In genomic region chr2:127093648-127094210, GRCh38 we compare ENCODE assay signal across 14 cellular contexts. TPM values are rescaled to one million over a fixed set of nuclear protein-coding genes. Genes with fewer than 3 reads are reported as not detected.
DNase-seq lines count a peak whose midpoint lies in the region; ATAC-seq, FAIRE-seq and TF ChIP-seq lines count a peak whose summit lies in the region.
"Had no signal": no experiment of that assay in that cellular context is flagged by ENCODE, and none has a peak within 500 bp of the region (broad histone marks: within the 10 kb centered on the region; RNA-seq: fewer than 3 reads in every experiment).

No MANE protein-coding gene starts in this region.

- TF ChIP-seq CTCF in chondrocyte (IDR thresholded peaks at IDR 0.05) (no peak), nephron (IDR thresholded peaks at IDR 0.05; ENCODE audit: unreplicated experiment in 3 of 3) (no peak), sigmoid colon (IDR thresholded peaks at IDR 0.05) (no peak), HepG2 (CRISPR knock-in tag; IDR thresholded peaks at IDR 0.05) (no peak)

- H3K9me3 Mint-ChIP-seq in chondrocyte (ENCODE audit: low read depth) (no peaks in the 10 kb centered on the region), nephron (no peaks in the 10 kb centered on the region)
- H3K9me3 Mint-ChIP-seq: activated naive CD4-positive, alpha-beta T cell treated with anti-CD3 and anti-CD28 coated beads for 36 hours; HFFc6 had no signal

- no TSS peak for BruUV-seq in HepG2 (replicated peaks; lab: Mats Ljungman, UMichigan)

- peak overlapping the region; percentile 8 for H3K27ac Mint-ChIP-seq in chondrocyte (ENCODE audit: unreplicated experiment)
- H3K27ac Mint-ChIP-seq in nephron = peak overlapping the region; percentile 85 to 97 (median 97)
- H3K27ac Mint-ChIP-seq: activated naive CD4-positive, alpha-beta T cell treated with anti-CD3 and anti-CD28 coated beads for 36 hours; HFFc6 had no signal

- no peaks in the 10 kb centered on the region for H3K9me3 ChIP-seq in BLaER1 treated with 17β-estradiol and CSF1 and Interleukin-3, amounts not matched to agents 10 nM and 100 nM (replicated peaks in 1 of 11)
- H3K9me3 ChIP-seq in sigmoid colon = no peaks in the 10 kb centered on the region
- no peaks in the 10 kb centered on the region for H3K9me3 ChIP-seq in HepG2 (ENCODE audit: low read length)

- TF ChIP-seq POLR2A in sigmoid colon (IDR thresholded peaks at IDR 0.05) = no peak
- TF ChIP-seq POLR2A in HepG2 (IDR thresholded peaks at IDR 0.05; ENCODE audit: insufficient read depth in 1 of 2, low read depth in 2 of 2, low read length in 2 of 2) = no peak

- DNase-seq in chondrocyte (ENCODE audit: low spot score) (no peak), sigmoid colon (no peak), hippocampal formation (lab: John Stamatoyannopoulos, UW) (no peak), HepG2 (ENCODE audit: low spot score) (no peak)
- DNase-seq: activated CD4-positive, alpha-beta T cell treated with anti-CD3 and anti-CD28 coated beads, Interleukin-2, amount 50 U/mL, for 48 hours; activated naive CD4-positive, alpha-beta T cell treated with anti-CD3 and anti-CD28 coated beads for 36 hours; foreskin melanocyte; HFFc6; Karpas-422; NCI-H2107 had no signal

- peak overlapping the region; percentile 86 to 99 (median 98) for H3K4me2 ChIP-seq in BLaER1 treated with 17β-estradiol and CSF1 and Interleukin-3, amounts not matched to agents 10 nM and 100 nM
- no peak overlapping the region for H3K4me2 ChIP-seq in HepG2 (ENCODE audit: low read depth, low read length)

- peak overlapping the region in 10 of 11 experiments; percentile 9 to 91 (median 70); a peak in 17 of 22 replicates for H3K9ac ChIP-seq in BLaER1 treated with 17β-estradiol and CSF1 and Interleukin-3, amounts not matched to agents 10 nM and 100 nM
- no peak overlapping the region for H3K9ac ChIP-seq in HepG2 (ENCODE audit: insufficient read depth, low read depth, low read length)

- H3K27me3 ChIP-seq in BLaER1 treated with 17β-estradiol and CSF1 and Interleukin-3, amounts not matched to agents 10 nM and 100 nM = no peaks in the 10 kb centered on the region
- no peaks in the 10 kb centered on the region for H3K27me3 ChIP-seq in sigmoid colon
- peaks cover 3 to 13% of the 10 kb centered on the region in 2 experiments; a peak in 2 of 5 replicates for H3K27me3 ChIP-seq in HepG2 (ENCODE audit: control insufficient read depth in 1 of 2, insufficient read depth in 2 of 2, low read length in 2 of 2)

- no peaks in the 10 kb centered on the region for H3K79me2 ChIP-seq in HepG2 (ENCODE audit: insufficient read depth, low read length)

- CTCF ChIA-PET in HepG2 (lab: Yijun Ruan, JAX; ENCODE audit: low intra/inter-chr PET ratio, low total read pairs) = no interaction called here

- H3K27me3 Mint-ChIP-seq in chondrocyte (ENCODE audit: low read depth) = no peaks in the 10 kb centered on the region
- no peaks in the 10 kb centered on the region for H3K27me3 Mint-ChIP-seq in nephron (ENCODE audit: low read depth)

- H3K36me3 Mint-ChIP-seq in chondrocyte (ENCODE audit: low read depth) (no peaks in the 10 kb centered on the region), nephron (ENCODE audit: low read depth) (no peaks in the 10 kb centered on the region)

- peak; percentile 37 for ATAC-seq in HG02938 (IDR thresholded peaks at IDR 0.05; ENCODE audit: unreplicated experiment)
- no peak for ATAC-seq in GM21528 (IDR thresholded peaks at IDR 0.05; ENCODE audit: low FRiP score, unreplicated experiment)
- ATAC-seq in HepG2 = no peak

- no peak overlapping the region for H2AFZ ChIP-seq in HepG2 (ENCODE audit: low read length)

- whole genome bisulfite sequencing in sigmoid colon, 2 donors = 68 to 89% methylated on average over 15 of the region's 15 CpGs
- 67% methylated on average over 15 of the region's 15 CpGs for WGBS in HepG2 (ENCODE audit: low lambda C conversion rate)

- FAIRE-seq in HepG2 (lab: Jason Lieb, UNC) = no peak

- H3K27ac ChIP-seq in BLaER1 treated with 17β-estradiol and CSF1 and Interleukin-3, amounts not matched to agents 10 nM and 100 nM = peak overlapping the region in 9 of 11 experiments; percentile 46 to 98 (median 80); a peak in 19 of 22 replicates
- H3K27ac ChIP-seq in sigmoid colon = no peak overlapping the region
- H3K27ac ChIP-seq in HepG2 (ENCODE audit: extremely low read length, insufficient read depth, low read length) = no peak overlapping the region

- POLR2A ChIA-PET in HepG2 (lab: Yijun Ruan, JAX) = no interaction called here

- H3K4me3 Mint-ChIP-seq in chondrocyte (ENCODE audit: unreplicated experiment) = no peak overlapping the region
- H3K4me3 Mint-ChIP-seq in nephron = peak overlapping the region in 2 of 3 experiments; percentile 26 to 38
- H3K4me3 Mint-ChIP-seq: activated naive CD4-positive, alpha-beta T cell treated with anti-CD3 and anti-CD28 coated beads for 36 hours; HFFc6 had no signal

- H3K4me1 ChIP-seq in BLaER1 treated with 17β-estradiol and CSF1 and Interleukin-3, amounts not matched to agents 10 nM and 100 nM = peaks cover 86 to 100% (median 100%) of the 10 kb centered on the region in 10 experiments
- peaks cover 0 to 44% (median 41%) of the 10 kb centered on the region in 4 donors for H3K4me1 ChIP-seq in sigmoid colon
- H3K4me1 ChIP-seq in HepG2 (ENCODE audit: insufficient read depth, low read length) = no peaks in the 10 kb centered on the region

- H3K4me1 Mint-ChIP-seq in chondrocyte (ENCODE audit: low read depth) (peaks cover 63% of the 10 kb centered on the region), nephron (peaks cover 83% of the 10 kb centered on the region)

- peaks cover 10 to 99% (median 60%) of the 10 kb centered on the region in 11 experiments; a peak in 21 of 22 replicates for H4K20me1 ChIP-seq in BLaER1 treated with 17β-estradiol and CSF1 and Interleukin-3, amounts not matched to agents 10 nM and 100 nM
- H4K20me1 ChIP-seq in HepG2 (ENCODE audit: insufficient read depth, low read length) = no peaks in the 10 kb centered on the region

- no peak for TF ChIP-seq RAD21 in HepG2 (CRISPR knock-in tag; IDR thresholded peaks at IDR 0.05)

- TF ChIP-seq EP300 in sigmoid colon (IDR thresholded peaks at IDR 0.05) = no peak
- no peak for TF ChIP-seq EP300 in HepG2 (IDR thresholded peaks at IDR 0.05; ENCODE audit: low read depth in 2 of 2, low read length in 2 of 2)
- TF ChIP-seq EP300 in HepG2 (CRISPR knock-in tag; IDR thresholded peaks at IDR 0.05; ENCODE audit: borderline replicate concordance) = no peak

- peak overlapping the region in 7 of 10 experiments; percentile 45 to 59 (median 55); a peak in 14 of 20 replicates for H3K4me3 ChIP-seq in BLaER1 treated with 17β-estradiol and CSF1 and Interleukin-3, amounts not matched to agents 10 nM and 100 nM
- H3K4me3 ChIP-seq in sigmoid colon (no peak overlapping the region), HepG2 (replicated peaks in 1 of 3; ENCODE audit: insufficient read depth in 1 of 3, low read depth in 2 of 3, low read length in 3 of 3) (no peak overlapping the region)

- intact Hi-C loops in sigmoid colon (cut with DNase I) = no loop called here
- intact Hi-C loops in HepG2 (cut with micrococcal nuclease; ENCODE audit: unreplicated experiment) = no loop called here

- H3K36me3 ChIP-seq in BLaER1 treated with 17β-estradiol and CSF1 and Interleukin-3, amounts not matched to agents 10 nM and 100 nM = no peaks in the 10 kb centered on the region
- H3K36me3 ChIP-seq in sigmoid colon (no peaks in the 10 kb centered on the region), HepG2 (replicated peaks in 1 of 2; ENCODE audit: control insufficient read depth in 1 of 2, insufficient read depth in 2 of 2, low read length in 2 of 2) (no peaks in the 10 kb centered on the region)

- in situ Hi-C loops in HepG2 (cut with HindIII; ENCODE audit: extremely low pct_ligation_motif_present, low pct_unique_long_range_greater_than_20kb) = no loop called here

TF ChIP-seq in HepG2, 621 proteins besides CTCF, POLR2A, EP300 and RAD21 (continues in another document):
- TF ChIP-seq RNF2 (conservative IDR thresholded peaks at IDR 0.05; ENCODE audit: low read depth) (no peak), ZFP82 (CRISPR knock-in tag; IDR thresholded peaks at IDR 0.05; ENCODE audit: borderline replicate concordance) (no peak), FOXP1 (IDR thresholded peaks at IDR 0.05) (no peak), FOXP1 (CRISPR knock-in tag; IDR thresholded peaks at IDR 0.05) (no peak), SIN3B (IDR thresholded peaks at IDR 0.05; ENCODE audit: low read length) (no peak), ZFP37 (CRISPR knock-in tag; IDR thresholded peaks at IDR 0.05; ENCODE audit: borderline replicate concordance) (no peak), ZKSCAN8 (CRISPR knock-in tag; IDR thresholded peaks at IDR 0.05; ENCODE audit: borderline replicate concordance) (no peak), CBX1 (IDR thresholded peaks at IDR 0.05; ENCODE audit: low read depth) (no peak)

RNA-seq across cellular contexts. Expression of gene BIN1, which starts 13.2 kb away (rescaled TPM):
- total RNA-seq in chondrocyte = 40.0 to 64.0 TPM (median 63.6 TPM) in 3 replicates
- 10 to 100 TPM; 36.1 to 57.9 (median 43.2) TPM for total RNA-seq in sigmoid colon
- polyA plus RNA-seq in sigmoid colon = 10 to 100 TPM; 20.3 to 52.9 (median 34.8) TPM
- 0.93 and 0.98 TPM in 2 replicates for total RNA-seq in HepG2 (2016; rRNA removed; fragmentation: Illumina TruSeq; extraction: Trizol)
- 0.61 and 1.1 TPM in 2 replicates for total RNA-seq in HepG2 (2016; cell fraction: cytosol; rRNA removed; fragmentation: Illumina TruSeq; extraction: Trizol; ENCODE audit: low read depth)
- 0.58 and 0.97 TPM in 2 replicates for total RNA-seq in HepG2 (2016; cell fraction: insoluble cytoplasmic fraction; rRNA removed; fragmentation: Illumina TruSeq; extraction: Trizol)
- total RNA-seq in HepG2 (2016; cell fraction: membrane; rRNA removed; fragmentation: Illumina TruSeq; extraction: Trizol) = 1.2 TPM in 2 replicates
- 0.28 and 0.41 TPM in 2 replicates for total RNA-seq in HepG2 (2016; cell fraction: nucleus; rRNA removed; fragmentation: Illumina TruSeq; extraction: Trizol)
- 0.51 and 1.2 TPM in 2 replicates for polyA plus RNA-seq in HepG2 (2011; rRNA removed)
- polyA plus RNA-seq in HepG2 (2011; cell fraction: cytosol; rRNA removed) = 0.42 and 1.3 TPM in 2 replicates
- polyA plus RNA-seq in HepG2 (2011; cell fraction: nucleus; rRNA removed) = 1.2 and 2.2 TPM in 2 replicates
- 1.3 and 1.6 TPM in 2 replicates for polyA plus RNA-seq in HepG2 (2012)
- polyA plus RNA-seq in HepG2 (2016; cell fraction: cytosol; fragmentation: Illumina TruSeq; extraction: Trizol; ENCODE audit: low read depth) = 0.84 and 1.2 TPM in 2 replicates
- 1.0 and 1.9 TPM in 2 replicates for polyA plus RNA-seq in HepG2 (2016; cell fraction: insoluble cytoplasmic fraction; fragmentation: Illumina TruSeq; extraction: Trizol; ENCODE audit: low read depth)
- 0.97 and 1.1 TPM in 2 replicates for polyA plus RNA-seq in HepG2 (2016; cell fraction: membrane; fragmentation: Illumina TruSeq; extraction: Trizol; ENCODE audit: low read depth)
- 0.85 and 0.91 TPM in 2 replicates for polyA plus RNA-seq in HepG2 (2016; cell fraction: nucleus; fragmentation: Illumina TruSeq; extraction: Trizol; ENCODE audit: insufficient read depth, low read depth)
- 0.84 and 28.9 TPM in 2 replicates for polyA minus RNA-seq in HepG2 (2011; rRNA and poly(A)+ RNA removed; ENCODE audit: low replicate concordance)
- polyA minus RNA-seq in HepG2 (2011; cell fraction: cytosol; rRNA and poly(A)+ RNA removed) = 0.59 and 0.79 TPM in 2 replicates
- 0.50 and 0.90 TPM in 2 replicates for polyA minus RNA-seq in HepG2 (2011; cell fraction: nucleus; rRNA and poly(A)+ RNA removed)

Comparison
In these comparisons a context has a peak if more than half of its experiments do, and no peak if none do; other contexts are left out.
1. H3K27ac ChIP-seq: peak in BLaER1 treated with 17β-estradiol and CSF1 and Interleukin-3, amounts not matched to agents 10 nM and 100 nM (9 of 11); none in sigmoid colon (0 of 4) and HepG2 (single experiment).
2. H3K4me3 ChIP-seq: peak in BLaER1 treated with 17β-estradiol and CSF1 and Interleukin-3, amounts not matched to agents 10 nM and 100 nM (7 of 10); none in sigmoid colon (0 of 4) and HepG2 (0 of 3).
3. RNA of gene BIN1, which starts 13.2 kb away (total RNA-seq): 40.0 to 64.0 TPM in chondrocyte and 36.1 to 57.9 TPM in sigmoid colon; 0.28 to 1.2 TPM in HepG2; every median in the first group is over 10 times any median in the second.